ENCODE assay signal across 8 cellular contexts in genomic region chr14:97458302-97459137, GRCh38.
A peak's percentile ranks its signal among the peaks of the same experiment; 100 is the strongest.
DNase-seq lines count a peak whose midpoint lies in the region; ATAC-seq and FAIRE-seq lines count a peak whose summit lies in the region.

No MANE protein-coding gene starts in this region.

- H3K36me3 ChIP-seq in SK-N-MC (ENCODE audit: insufficient read depth, low read length) (no peaks in the 10 kb centered on the region), iPS-20b (ENCODE audit: insufficient read depth, low read depth, low read length) (no peaks in the 10 kb centered on the region)

- H3K4me1 ChIP-seq in iPS-20b (ENCODE audit: insufficient read depth, low read length): peaks cover 5% of the 10 kb centered on the region; the same call in 1 of the 2 replicates

- ATAC-seq in HG02763 (IDR thresholded peaks at IDR 0.05; ENCODE audit: unreplicated experiment) (no peak), GM21576 (IDR thresholded peaks at IDR 0.05; ENCODE audit: unreplicated experiment) (no peak)

- DNase-seq in SK-N-MC (ENCODE audit: low read depth, low spot score) (no peak), activated gamma-delta T cell treated with Interleukin-2 at 50 U/mL for 16 hours (peak; percentile 77), RCC 7860 (ENCODE audit: low spot score) (no peak), NCI-H526 treated with DMSO at 0.1 percent for 48 hours (lab: John Stamatoyannopoulos, UW) (no peak)
- DNase-seq in stimulated activated CD4-positive, alpha-beta T cell treated with anti-CD3 and anti-CD28 coated beads, Interleukin-2, amount 100 ng/mL, for 48 hours: peak; percentile 66

- H3K27ac ChIP-seq in SK-N-MC (no peak overlapping the region), iPS-20b (ENCODE audit: low read length) (no peak overlapping the region)

- peak overlapping the region; percentile 38 for H3K4me3 ChIP-seq in SK-N-MC
- H3K4me3 ChIP-seq in iPS-20b (ENCODE audit: low read length): peak overlapping the region; percentile 72

- H3K27me3 ChIP-seq in iPS-20b (ENCODE audit: insufficient read depth, low read length): peaks cover 36% of the 10 kb centered on the region

- H3K9me3 ChIP-seq in SK-N-MC (ENCODE audit: low read depth, low read length) (peaks cover 7% of the 10 kb centered on the region; the same call in 1 of the 2 replicates), iPS-20b (ENCODE audit: insufficient read depth, low read depth, low read length) (peaks cover 14% of the 10 kb centered on the region)

- no peak overlapping the region for H3K9ac ChIP-seq in SK-N-MC (ENCODE audit: insufficient read length)
- H3K9ac ChIP-seq in iPS-20b (ENCODE audit: low read depth, low read length): no peak overlapping the region

- no peak for FAIRE-seq in RCC 7860 (lab: Jason Lieb, UNC)

Comparison
In these comparisons a context has a peak if more than half of its experiments do, and no peak if none do; other contexts are left out.
1. DNase-seq: peak in activated gamma-delta T cell treated with Interleukin-2 at 50 U/mL for 16 hours (single experiment) and stimulated activated CD4-positive, alpha-beta T cell treated with anti-CD3 and anti-CD28 coated beads, Interleukin-2, amount 100 ng/mL, for 48 hours (2 of 2); none in SK-N-MC (single experiment), RCC 7860 (single experiment) and NCI-H526 treated with DMSO at 0.1 percent for 48 hours (single experiment).